Comparison of ENCODE assay signal across 1 cellular context in genomic region chr6:130366011-130366963, GRCh38.
TF ChIP-seq lines count a peak whose summit lies in the region.

TMEM200A (plus strand) TSS chr6:130366017; CDS start chr6:130440423, 74,406 bp downstream.

TF ChIP-seq in HepG2, 621 proteins besides CTCF, POLR2A, EP300 and RAD21 (continued from another document):
- no peak for TF ChIP-seq ZUFSP (CRISPR knock-in tag; IDR thresholded peaks at IDR 0.05; ENCODE audit: borderline replicate concordance)
- 0 out of 2 replicates have a peak, but pooled peaks have one; percentile 44 for TF ChIP-seq HIC2 (CRISPR knock-in tag; IDR thresholded peaks at IDR 0.05; ENCODE audit: low read depth)
- TF ChIP-seq PRDM4 (CRISPR knock-in tag; IDR thresholded peaks at IDR 0.05; ENCODE audit: borderline replicate concordance), result no peak
- TF ChIP-seq, protein P1, sequence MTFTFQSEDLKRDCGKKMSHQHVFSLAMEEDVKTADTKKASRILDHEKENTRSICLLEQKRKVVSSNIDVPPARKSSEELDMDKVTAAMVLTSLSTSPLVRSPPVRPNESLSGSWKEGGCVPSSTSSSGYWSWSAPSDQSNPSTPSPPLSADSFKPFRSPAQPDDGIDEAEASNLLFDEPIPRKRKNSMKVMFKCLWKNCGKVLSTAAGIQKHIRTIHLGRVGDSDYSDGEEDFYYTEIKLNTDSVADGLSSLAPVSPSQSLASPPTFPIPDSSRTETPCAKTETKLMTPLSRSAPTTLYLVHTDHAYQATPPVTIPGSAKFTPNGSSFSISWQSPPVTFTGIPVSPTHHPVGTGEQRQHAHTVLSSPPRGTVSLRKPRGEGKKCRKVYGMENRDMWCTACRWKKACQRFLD (CRISPR knock-in tag; IDR thresholded peaks at IDR 0.05; ENCODE audit: borderline replicate concordance), result no peak
- TF ChIP-seq ZNF564 (CRISPR knock-in tag; IDR thresholded peaks at IDR 0.05), result no peak
- peak; percentile 56 for TF ChIP-seq PTBP1 (IDR thresholded peaks at IDR 0.05; ENCODE audit: low read depth, low read length, poor library complexity, severe bottlenecking)
- TF ChIP-seq SNRNP70 (IDR thresholded peaks at IDR 0.05; ENCODE audit: low read depth, low read length), result no peak
- TF ChIP-seq, protein P2, sequence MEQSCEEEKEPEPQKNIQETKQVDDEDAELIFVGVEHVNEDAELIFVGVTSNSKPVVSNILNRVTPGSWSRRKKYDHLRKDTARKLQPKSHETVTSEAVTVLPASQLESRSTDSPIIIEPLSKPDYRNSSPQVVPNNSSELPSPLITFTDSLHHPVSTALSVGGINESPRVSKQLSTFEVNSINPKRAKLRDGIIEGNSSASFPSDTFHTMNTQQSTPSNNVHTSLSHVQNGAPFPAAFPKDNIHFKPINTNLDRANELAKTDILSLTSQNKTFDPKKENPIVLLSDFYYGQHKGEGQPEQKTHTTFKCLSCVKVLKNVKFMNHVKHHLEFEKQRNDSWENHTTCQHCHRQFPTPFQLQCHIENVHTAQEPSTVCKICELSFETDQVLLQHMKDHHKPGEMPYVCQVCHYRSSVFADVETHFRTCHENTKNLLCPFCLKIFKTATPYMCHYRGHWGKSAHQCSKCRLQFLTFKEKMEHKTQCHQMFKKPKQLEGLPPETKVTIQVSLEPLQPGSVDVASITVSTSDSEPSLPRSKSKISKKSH (CRISPR knock-in tag; IDR thresholded peaks at IDR 0.05; ENCODE audit: borderline replicate concordance), result no peak
- TF ChIP-seq ZFP91 (CRISPR knock-in tag; IDR thresholded peaks at IDR 0.05; ENCODE audit: borderline replicate concordance), result no peak
- TF ChIP-seq MXD1 (CRISPR knock-in tag; IDR thresholded peaks at IDR 0.05), result 0 out of 2 replicates have a peak, but pooled peaks have one; percentile 37
- TF ChIP-seq, protein P3, sequence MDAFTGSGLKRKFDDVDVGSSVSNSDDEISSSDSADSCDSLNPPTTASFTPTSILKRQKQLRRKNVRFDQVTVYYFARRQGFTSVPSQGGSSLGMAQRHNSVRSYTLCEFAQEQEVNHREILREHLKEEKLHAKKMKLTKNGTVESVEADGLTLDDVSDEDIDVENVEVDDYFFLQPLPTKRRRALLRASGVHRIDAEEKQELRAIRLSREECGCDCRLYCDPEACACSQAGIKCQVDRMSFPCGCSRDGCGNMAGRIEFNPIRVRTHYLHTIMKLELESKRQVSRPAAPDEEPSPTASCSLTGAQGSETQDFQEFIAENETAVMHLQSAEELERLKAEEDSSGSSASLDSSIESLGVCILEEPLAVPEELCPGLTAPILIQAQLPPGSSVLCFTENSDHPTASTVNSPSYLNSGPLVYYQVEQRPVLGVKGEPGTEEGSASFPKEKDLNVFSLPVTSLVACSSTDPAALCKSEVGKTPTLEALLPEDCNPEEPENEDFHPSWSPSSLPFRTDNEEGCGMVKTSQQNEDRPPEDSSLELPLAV (CRISPR knock-in tag; conservative IDR thresholded peaks at IDR 0.05; ENCODE audit: low read depth), result no peak
- 0 out of 2 replicates have a peak, but pooled peaks have one; percentile 19 for TF ChIP-seq FOSL2 (CRISPR knock-in tag; IDR thresholded peaks at IDR 0.05)
- no peak for TF ChIP-seq ATF1 (CRISPR knock-in tag; IDR thresholded peaks at IDR 0.05)
- TF ChIP-seq EZH2 (conservative IDR thresholded peaks at IDR 0.05; ENCODE audit: low read depth, low read length), result peak; percentile 84; the same call in 1 of the 2 replicates
- TF ChIP-seq ZSCAN25 (CRISPR knock-in tag; IDR thresholded peaks at IDR 0.05), result 0 out of 2 replicates have a peak, but pooled peaks have one; percentile 12
- TF ChIP-seq ZNF782 (CRISPR knock-in tag; IDR thresholded peaks at IDR 0.05; ENCODE audit: borderline replicate concordance), result no peak
- TF ChIP-seq ZBTB20 (CRISPR knock-in tag; IDR thresholded peaks at IDR 0.05; ENCODE audit: borderline replicate concordance, low read depth), result no peak
- peak; percentile 15; the same call in 1 of the 2 replicates for TF ChIP-seq ZNF777 (CRISPR knock-in tag; IDR thresholded peaks at IDR 0.05)
- TF ChIP-seq IRX3 (CRISPR knock-in tag; IDR thresholded peaks at IDR 0.05; ENCODE audit: borderline replicate concordance, low read depth), result no peak
